20 cellular contexts compared by ENCODE assay signal in genomic region chr13:29763426-29764180, GRCh38.
DNase-seq lines count a peak whose midpoint lies in the region; ATAC-seq and TF ChIP-seq lines count a peak whose summit lies in the region.
"Had no signal": no experiment of that assay in that cellular context is flagged by ENCODE, and none has a peak within 500 bp of the region (broad histone marks: within the 10 kb centered on the region; RNA-seq: fewer than 3 reads in every experiment).

No MANE protein-coding gene starts in this region.

- H4K8ac ChIP-seq in mesendoderm (ENCODE audit: low read depth, low read length): no peak overlapping the region

- H3K56ac ChIP-seq in mesendoderm (ENCODE audit: low read length): no peak overlapping the region

- no peak overlapping the region for H3K27ac ChIP-seq in CD4-positive, alpha-beta T cell (ENCODE audit: low read depth, low read length)
- H3K27ac ChIP-seq in mesendoderm (ENCODE audit: low read depth, low read length): no peak overlapping the region
- H3K27ac ChIP-seq: HL-60, KMS-11, SJSA1 had no signal

- H3K79me1 ChIP-seq in mesendoderm (ENCODE audit: low read length): no peaks in the 10 kb centered on the region

- H3K79me2 ChIP-seq in mesendoderm (ENCODE audit: control insufficient read depth, insufficient read depth, low read length): no peaks in the 10 kb centered on the region

- POLR2A ChIA-PET in CD4-positive, alpha-beta T cell (lab: Charles Lee): interaction anchor here (1.4 kb wide), 1 partner anchor 7 kb away, joined by 3 read pairs; no protein-coding TSS in a partner anchor

- no peaks in the 10 kb centered on the region for H3K9me3 Mint-ChIP-seq in CD4-positive, alpha-beta T cell
- peaks cover 9% of the 10 kb centered on the region for H3K9me3 Mint-ChIP-seq in T-helper 2 cell treated with Interferon-gamma antibody and Interleukin-4, amounts not matched to agents 5 μg/mL and 100 μg/mL, for 36 hours
- H3K9me3 Mint-ChIP-seq in mesothelial cell of epicardium: peaks cover 11% of the 10 kb centered on the region

- H4K5ac ChIP-seq in mesendoderm (ENCODE audit: low read length): no peak overlapping the region

- no peak overlapping the region for H2AK5ac ChIP-seq in mesendoderm (ENCODE audit: low read length)

- peak; percentile 37 for ATAC-seq in CD4-positive, alpha-beta T cell (ENCODE audit: poor library complexity)
- no peak for ATAC-seq in HG02678 (IDR thresholded peaks at IDR 0.05; ENCODE audit: unreplicated experiment)
- ATAC-seq: left lobe of liver; stimulated activated naive CD8-positive, alpha-beta T cell treated with anti-CD3 and anti-CD28 coated beads, Interleukin-15, amount 100 ng/mL, for 72 hours had no signal

- DNase-seq in CD4-positive, alpha-beta T cell: no peak
- DNase-seq in GM12865 (ENCODE audit: low read depth): peak; percentile 47
- no peak for DNase-seq in T-helper 2 cell treated with Interferon-gamma antibody and Interleukin-4, amounts not matched to agents 5 μg/mL and 100 μg/mL, for 36 hours (ENCODE audit: low spot score)
- DNase-seq in mesothelial cell of epicardium (ENCODE audit: low spot score in 2 of 2, unreplicated experiment in 2 of 2): no peak
- DNase-seq in mesendoderm: no peak
- no peak for DNase-seq in AG08395 (ENCODE audit: low spot score)
- no peak for DNase-seq in hippocampal formation (lab: John Stamatoyannopoulos, UW)
- DNase-seq: activated gamma-delta T cell treated with Interleukin-2 at 50 U/mL for 16 hours; DMS 273 treated with DMSO at 0.1 percent for 48 hours; effector CD4-positive, alpha-beta T cell; NCI-H1694; NCI-H510A treated with DMSO at 0.1 percent for 48 hours; OCI-M1; stimulated activated CD4-positive, alpha-beta T cell treated with anti-CD3 and anti-CD28 coated beads, Interleukin-15, amount 100 ng/mL, for 24 hours; stimulated activated naive CD8-positive, alpha-beta T cell treated with anti-CD3 and anti-CD28 coated beads, Interleukin-15, amount 100 ng/mL, for 72 hours had no signal

- no peaks in the 10 kb centered on the region for H3K36me3 ChIP-seq in mesendoderm (ENCODE audit: control insufficient read depth, insufficient read depth, low read length)

- H3K4me1 ChIP-seq in mesendoderm (ENCODE audit: control insufficient read depth, low read depth, low read length): no peaks in the 10 kb centered on the region
- H3K4me1 ChIP-seq: SJSA1 had no signal

- CTCF ChIA-PET in CD4-positive, alpha-beta T cell (lab: Charles Lee): interaction anchor here (1.6 kb wide), 1 partner anchor 351 kb away, joined by 4 read pairs; no protein-coding TSS in a partner anchor

- H3K4me1 Mint-ChIP-seq in CD4-positive, alpha-beta T cell (ENCODE audit: low read depth): peaks cover 44% of the 10 kb centered on the region
- H3K4me1 Mint-ChIP-seq in T-helper 2 cell treated with Interferon-gamma antibody and Interleukin-4, amounts not matched to agents 5 μg/mL and 100 μg/mL, for 36 hours (ENCODE audit: low read depth): peaks cover 29% of the 10 kb centered on the region
- no peaks in the 10 kb centered on the region for H3K4me1 Mint-ChIP-seq in mesothelial cell of epicardium

- no peaks in the 10 kb centered on the region for H3K27me3 ChIP-seq in CD4-positive, alpha-beta T cell (ENCODE audit: control insufficient read depth, insufficient read depth, low read length)
- no peaks in the 10 kb centered on the region for H3K27me3 ChIP-seq in mesendoderm (ENCODE audit: insufficient read depth, low read length, poor library complexity)
- H3K27me3 ChIP-seq: SJSA1 had no signal

- H3K27ac Mint-ChIP-seq in CD4-positive, alpha-beta T cell: peak overlapping the region; percentile 57
- peak overlapping the region; percentile 83 for H3K27ac Mint-ChIP-seq in T-helper 2 cell treated with Interferon-gamma antibody and Interleukin-4, amounts not matched to agents 5 μg/mL and 100 μg/mL, for 36 hours
- peak overlapping the region; percentile 76 for H3K27ac Mint-ChIP-seq in mesothelial cell of epicardium

- H2BK15ac ChIP-seq in mesendoderm (replicated peaks; ENCODE audit: low read depth): no peak overlapping the region

- H3K4ac ChIP-seq in mesendoderm (ENCODE audit: low read depth, low read length): no peak overlapping the region

- no peaks in the 10 kb centered on the region for H3K9me3 ChIP-seq in CD4-positive, alpha-beta T cell (ENCODE audit: control insufficient read depth, low read length)
- H3K9me3 ChIP-seq: SJSA1 had no signal

- H2BK120ac ChIP-seq in mesendoderm (ENCODE audit: low read depth, low read length): no peak overlapping the region

- TF ChIP-seq CTCF in CD4-positive, alpha-beta T cell (IDR thresholded peaks at IDR 0.05): no peak
- TF ChIP-seq CTCF in GM12865 (IDR thresholded peaks at IDR 0.05; ENCODE audit: insufficient read depth, low read depth, low read length, missing control alignments) (no peak), mesothelial cell of epicardium (IDR thresholded peaks at IDR 0.05; ENCODE audit: unreplicated experiment) (no peak)

- no peak overlapping the region for H3K4me3 Mint-ChIP-seq in CD4-positive, alpha-beta T cell
- peak overlapping the region; percentile 57 for H3K4me3 Mint-ChIP-seq in T-helper 2 cell treated with Interferon-gamma antibody and Interleukin-4, amounts not matched to agents 5 μg/mL and 100 μg/mL, for 36 hours
- H3K4me3 Mint-ChIP-seq in mesothelial cell of epicardium: no peak overlapping the region
- H3K4me3 Mint-ChIP-seq: stimulated activated naive CD8-positive, alpha-beta T cell treated with anti-CD3 and anti-CD28 coated beads, Interleukin-15, amount 100 ng/mL, for 72 hours had no signal

- no peak overlapping the region for H3K18ac ChIP-seq in mesendoderm (ENCODE audit: low read length)

- H3K4me2 ChIP-seq in mesendoderm (ENCODE audit: low read length): no peak overlapping the region
- H3K4me2 ChIP-seq: KMS-11 had no signal

- peaks cover 43% of the 10 kb centered on the region for H3K36me3 Mint-ChIP-seq in CD4-positive, alpha-beta T cell (ENCODE audit: low read depth)
- peaks cover 15% of the 10 kb centered on the region for H3K36me3 Mint-ChIP-seq in T-helper 2 cell treated with Interferon-gamma antibody and Interleukin-4, amounts not matched to agents 5 μg/mL and 100 μg/mL, for 36 hours (ENCODE audit: low read depth)
- peaks cover 11% of the 10 kb centered on the region for H3K36me3 Mint-ChIP-seq in mesothelial cell of epicardium

- no peak overlapping the region for H3K9ac ChIP-seq in mesendoderm (ENCODE audit: low read length)
- H3K9ac ChIP-seq: KMS-11 had no signal

- H3K23ac ChIP-seq in mesendoderm (ENCODE audit: low read length): no peak overlapping the region

- H3K27me3 Mint-ChIP-seq in CD4-positive, alpha-beta T cell: no peaks in the 10 kb centered on the region
- no peaks in the 10 kb centered on the region for H3K27me3 Mint-ChIP-seq in T-helper 2 cell treated with Interferon-gamma antibody and Interleukin-4, amounts not matched to agents 5 μg/mL and 100 μg/mL, for 36 hours (ENCODE audit: low read depth)
- H3K27me3 Mint-ChIP-seq in mesothelial cell of epicardium (ENCODE audit: low read depth): no peaks in the 10 kb centered on the region
- H3K27me3 Mint-ChIP-seq: stimulated activated naive CD8-positive, alpha-beta T cell treated with anti-CD3 and anti-CD28 coated beads, Interleukin-15, amount 100 ng/mL, for 72 hours had no signal

- H2BK5ac ChIP-seq in mesendoderm (ENCODE audit: low read length): no peak overlapping the region

- no peak overlapping the region for H3K4me3 ChIP-seq in GM12865 (ENCODE audit: low read depth, low read length)
- no peak overlapping the region for H3K4me3 ChIP-seq in mesendoderm (ENCODE audit: low read length)
- H3K4me3 ChIP-seq: SJSA1 had no signal

- WGBS in mesendoderm (ENCODE audit: extremely low coverage, insufficient coverage, low lambda C conversion rate): no CpG with 5 or more reads among the region's 2 CpGs

- intact Hi-C loops in CD4-positive, alpha-beta T cell (cut with DNase I, micrococcal nuclease): loop anchor here in 1 of 2 experiments (10.0 kb wide), 1 partner anchor 691 kb away; no protein-coding TSS in a partner anchor
